8 cellular contexts compared by ENCODE assay signal in the genomic region with DNA sequence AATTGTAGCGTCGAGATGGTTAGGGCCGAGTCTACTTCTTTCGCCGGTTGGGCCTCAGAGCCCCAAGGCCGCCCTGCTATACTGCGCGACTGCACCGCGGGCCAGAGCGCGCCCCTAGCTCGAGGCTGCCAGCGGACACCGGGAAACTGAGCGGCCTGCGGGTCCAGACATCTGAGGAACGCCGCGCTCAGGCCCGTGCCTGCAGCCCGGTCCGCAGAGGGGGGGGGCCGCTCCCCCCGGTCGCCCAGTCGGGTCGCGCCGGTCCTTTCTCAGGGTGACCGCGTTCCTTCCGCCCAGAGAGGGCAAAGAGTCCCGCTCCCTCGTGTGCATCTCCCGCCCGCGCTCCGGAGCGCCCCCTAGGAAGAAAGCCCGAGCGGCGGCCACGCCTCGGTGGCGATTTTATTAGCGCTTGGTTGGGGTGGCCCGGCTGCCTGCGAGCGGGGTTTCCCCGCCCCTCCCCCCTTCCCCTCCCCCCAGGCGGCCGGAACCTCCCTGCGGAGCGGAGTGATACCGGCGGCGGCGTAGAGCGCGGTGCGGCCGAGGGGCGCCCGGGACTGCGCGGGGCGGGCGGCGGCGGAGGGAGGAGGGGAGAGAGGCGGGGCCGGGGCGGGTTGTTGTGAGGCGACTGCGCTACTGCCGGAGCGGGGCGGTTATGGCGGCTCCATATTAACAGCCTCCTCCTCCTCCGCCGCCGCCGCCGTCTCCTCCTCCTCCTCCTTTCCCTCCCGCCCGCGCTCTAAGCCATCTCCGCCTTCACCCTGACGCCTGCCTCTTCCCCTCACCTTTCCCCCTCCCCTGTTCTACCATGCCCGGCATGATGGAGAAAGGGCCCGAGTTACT. TPM values are rescaled to one million over a fixed set of nuclear protein-coding genes. Genes with fewer than 3 reads are reported as not detected.
A peak's percentile ranks its signal among the peaks of the same experiment; 100 is the strongest.
DNase-seq lines count a peak whose midpoint lies in the region; ATAC-seq lines count a peak whose summit lies in the region.

A gene (plus strand): TSS at position 611 of the 840 bp plus-strand sequence. CDS start 195 bp downstream, at position 806.

- peak; percentile 97 for DNase-seq in NCI-H1694 treated with DMSO at 0.1 percent for 48 hours (lab: John Stamatoyannopoulos, UW)
- peak; percentile 57 to 99 (median 92) for DNase-seq in anterior cingulate cortex (lab: John Stamatoyannopoulos, UW)
- peak; percentile 94 to 98 (median 98) for DNase-seq in right cardiac atrium
- peak; percentile 44 for DNase-seq in renal cortical epithelial cell (ENCODE audit: low read depth)
- peak; percentile 97 to 98 for DNase-seq in aorta

- under 1% methylated on average over 89 of the region's 92 CpGs for WGBS in right cardiac atrium
- 0 to 1% methylated on average over 42 to 92 of the region's 92 CpGs for WGBS in aorta, 2 donors

- intact Hi-C loops in T-helper 2 cell treated with Interferon-gamma antibody and Interleukin-4, amounts not matched to agents 100 ng/mL and 5 ng/mL, for 36 hours (cut with micrococcal nuclease): loop anchor here (1.0 to 5.0 kb wide), 9 partner anchors 22 to 1758 kb away; a partner anchor contains a TSS
- intact Hi-C loops in right cardiac atrium (cut with DNase I): no loop called here
- intact Hi-C loops in aorta (cut with DNase I): no loop called here

- no peaks in the 10 kb centered on the region for H3K27me3 ChIP-seq in right cardiac atrium (ENCODE audit: control insufficient read depth, insufficient read depth)
- no peaks in the 10 kb centered on the region for H3K27me3 ChIP-seq in aorta (ENCODE audit: control insufficient read depth in 1 of 2, insufficient read depth in 2 of 2, low read length in 1 of 2)

- no peaks in the 10 kb centered on the region for H3K36me3 ChIP-seq in aorta (ENCODE audit: control insufficient read depth in 1 of 2, insufficient read depth in 2 of 2, low read length in 1 of 2)

- H3K27ac ChIP-seq in right cardiac atrium (ENCODE audit: low read length): peak within 1 kb of the TSS; percentile 99
- peak within 1 kb of the TSS; percentile 95 to 99 for H3K27ac ChIP-seq in aorta (ENCODE audit: low read depth in 1 of 2, low read length in 2 of 2)

- H3K9me3 ChIP-seq in right cardiac atrium (ENCODE audit: control insufficient read depth, low read length) (no peaks in the 10 kb centered on the region), aorta (ENCODE audit: control insufficient read depth, low read length) (no peaks in the 10 kb centered on the region)

- H3K4me3 ChIP-seq in right cardiac atrium (ENCODE audit: low read length) (peak within 1 kb of the TSS; percentile 90), aorta (ENCODE audit: low read length in 2 of 2) (peak within 1 kb of the TSS; percentile 62 to 87)

- H3K4me1 ChIP-seq in right cardiac atrium (ENCODE audit: control insufficient read depth, insufficient read depth, low read length) (no peaks in the 10 kb centered on the region), aorta (ENCODE audit: control insufficient read depth in 1 of 2, insufficient read depth in 2 of 2, low read length in 2 of 2) (peaks cover 0 to 8% of the 10 kb centered on the region in 2 donors)

- ATAC-seq in GM18502 (IDR thresholded peaks at IDR 0.05; ENCODE audit: poor library complexity, unreplicated experiment): peak; percentile 63
- ATAC-seq in HG02938 (IDR thresholded peaks at IDR 0.05; ENCODE audit: unreplicated experiment): peak; percentile 54
- peak; percentile 95 for ATAC-seq in right cardiac atrium
- peak; percentile 96 for ATAC-seq in aorta (ENCODE audit: low FRiP score)

RNA-seq across cellular contexts. Expression of the gene that starts here (rescaled TPM):
- total RNA-seq in T-helper 2 cell treated with Interferon-gamma antibody and Interleukin-4, amounts not matched to agents 100 ng/mL and 5 ng/mL, for 36 hours: 47.5 and 49.6 TPM in 2 replicates
- total RNA-seq in right cardiac atrium (10 to 100 TPM; 40.5 to 49.0 (median 44.0) TPM), renal cortical epithelial cell (8.0 and 37.3 TPM in 2 replicates), aorta (10 to 100 TPM; 52.4 to 70.7 TPM)
- polyA plus RNA-seq in right cardiac atrium (21.9 TPM), aorta (10 to 100 TPM; 12.5 to 29.4 TPM)

Comparison
In these comparisons a context has a peak if more than half of its experiments do, and no peak if none do; other contexts are left out.
1. Peak in every context shown above with its lines: DNase-seq, ATAC-seq, H3K4me3 ChIP-seq and H3K27ac ChIP-seq.
2. DNase-seq: peak in every context shown above with its lines; median percentile 98 in right cardiac atrium; 98 in aorta; 97 in NCI-H1694 treated with DMSO at 0.1 percent for 48 hours; 92 in anterior cingulate cortex; 44 in renal cortical epithelial cell.